Comparison of ENCODE assay signal across 8 cellular contexts in the genomic region with DNA sequence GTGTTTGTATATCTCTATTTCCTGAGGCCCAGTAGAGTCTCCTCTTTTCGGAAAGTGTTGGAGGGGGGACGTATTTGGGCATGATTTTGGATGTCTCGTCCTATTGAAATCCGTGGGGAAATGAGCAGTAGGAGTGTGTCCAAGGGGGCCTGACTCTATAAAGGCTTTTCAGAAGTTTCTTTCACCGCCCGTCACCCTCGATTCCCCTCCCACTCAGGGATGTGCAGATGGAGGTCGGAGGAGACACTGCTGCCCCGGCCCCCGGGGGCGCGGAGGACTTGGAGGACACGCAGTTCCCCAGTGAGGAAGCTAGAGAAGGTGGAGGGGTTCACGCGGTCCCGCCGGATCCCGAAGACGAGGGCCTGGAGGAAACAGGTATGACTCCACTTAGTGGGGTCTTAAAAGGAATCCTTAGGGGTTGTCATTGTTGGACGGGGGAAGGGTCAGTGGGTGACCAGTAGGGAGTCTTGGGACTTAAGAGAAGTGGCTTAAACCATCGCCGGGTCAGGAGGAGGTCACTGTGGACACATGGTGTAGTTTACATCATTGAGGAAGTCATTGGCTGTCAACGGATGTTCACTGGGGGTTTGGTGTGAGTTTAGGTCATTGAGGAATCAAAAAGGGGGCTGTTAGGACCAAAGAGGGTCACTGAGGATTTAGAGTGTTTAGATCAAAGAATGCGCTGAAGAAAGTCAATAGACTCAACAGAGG. TPM values are rescaled to one million over a fixed set of nuclear protein-coding genes. Genes with fewer than 3 reads are reported as not detected.
A peak's percentile ranks its signal among the peaks of the same experiment; 100 is the strongest.
DNase-seq lines count a peak whose midpoint lies in the region; ATAC-seq lines count a peak whose summit lies in the region.

No MANE protein-coding gene starts in this region.

- peaks cover 29% of the 10 kb centered on the region for H3K36me3 Mint-ChIP-seq in activated naive CD8-positive, alpha-beta T cell treated with anti-CD3 and anti-CD28 coated beads, Interleukin-2, amount 10 ng/mL, durations not matched to agents 7 days and 5 days

- ATAC-seq in activated naive CD8-positive, alpha-beta T cell treated with anti-CD3 and anti-CD28 coated beads, Interleukin-2, amount 10 ng/mL, durations not matched to agents 7 days and 5 days (ENCODE audit: low read depth): no peak
- ATAC-seq in GM21825 (IDR thresholded peaks at IDR 0.05; ENCODE audit: unreplicated experiment): no peak

- DNase-seq in activated T-cell treated with anti-CD3 and anti-CD28 coated beads for 4 hours: peak; percentile 21
- no peak for DNase-seq in activated T-cell treated with anti-CD3 and anti-CD28 coated beads, Interleukin-2, amount 50 U/mL, for 48 hours
- DNase-seq in MV-4-11 (lab: John Stamatoyannopoulos, UW): peak; percentile 85
- peak; percentile 56 for DNase-seq in activated naive CD8-positive, alpha-beta T cell treated with anti-CD3 and anti-CD28 coated beads, Interleukin-2, amount 10 ng/mL, durations not matched to agents 7 days and 5 days
- DNase-seq in stimulated activated CD4-positive, alpha-beta T cell treated with anti-CD3 and anti-CD28 coated beads, Interleukin-15, amount 100 ng/mL, for 24 hours: peak; percentile 39
- DNase-seq in NCI-H2171 (lab: John Stamatoyannopoulos, UW): no peak

- no peaks in the 10 kb centered on the region for H3K27me3 ChIP-seq in iPS-15b (ENCODE audit: control insufficient read depth, insufficient read depth, low read length)

- H3K36me3 ChIP-seq in iPS-15b (ENCODE audit: control insufficient read depth, insufficient read depth, low read length): peaks cover 20% of the 10 kb centered on the region

- no peaks in the 10 kb centered on the region for H3K27me3 Mint-ChIP-seq in activated naive CD8-positive, alpha-beta T cell treated with anti-CD3 and anti-CD28 coated beads, Interleukin-2, amount 10 ng/mL, durations not matched to agents 7 days and 5 days

- H3K9me3 Mint-ChIP-seq in activated naive CD8-positive, alpha-beta T cell treated with anti-CD3 and anti-CD28 coated beads, Interleukin-2, amount 10 ng/mL, durations not matched to agents 7 days and 5 days: no peaks in the 10 kb centered on the region

- peak overlapping the region; percentile 93 for H3K4me3 ChIP-seq in iPS-15b (ENCODE audit: low read depth, low read length)

- POLR2A ChIA-PET in activated naive CD8-positive, alpha-beta T cell treated with anti-CD3 and anti-CD28 coated beads, Interleukin-2, amount 10 ng/mL, durations not matched to agents 7 days and 5 days (lab: Charles Lee): interaction anchor here (0.6 to 1.6 kb wide), 4 partner anchors 21 to 1757 kb away, joined by 3 to 9 read pairs (median 4); partner anchors contain the start of genes KARS1 and TERF2IP

- no peaks in the 10 kb centered on the region for H3K9me3 ChIP-seq in iPS-15b (ENCODE audit: control insufficient read depth, insufficient read depth, low read length)

- H3K4me3 Mint-ChIP-seq in activated naive CD8-positive, alpha-beta T cell treated with anti-CD3 and anti-CD28 coated beads, Interleukin-2, amount 10 ng/mL, durations not matched to agents 7 days and 5 days: peak overlapping the region; percentile 93

- H3K27ac Mint-ChIP-seq in activated naive CD8-positive, alpha-beta T cell treated with anti-CD3 and anti-CD28 coated beads, Interleukin-2, amount 10 ng/mL, durations not matched to agents 7 days and 5 days: peak overlapping the region; percentile 92

- peak overlapping the region; percentile 85 for H3K9ac ChIP-seq in iPS-15b (ENCODE audit: low read depth, low read length)

- H3K4me1 ChIP-seq in iPS-15b (ENCODE audit: control insufficient read depth, insufficient read depth, low read length): no peaks in the 10 kb centered on the region

- peaks cover 24% of the 10 kb centered on the region for H3K4me1 Mint-ChIP-seq in activated naive CD8-positive, alpha-beta T cell treated with anti-CD3 and anti-CD28 coated beads, Interleukin-2, amount 10 ng/mL, durations not matched to agents 7 days and 5 days

RNA-seq across cellular contexts. Expression of gene MON1B, which starts 0.4 kb away (rescaled TPM):
- total RNA-seq in activated naive CD8-positive, alpha-beta T cell treated with anti-CD3 and anti-CD28 coated beads, Interleukin-2, amount 10 ng/mL, durations not matched to agents 7 days and 5 days: 10 to 100 TPM; 83.0 to 84.7 TPM

RNA-seq across cellular contexts. Expression of gene SYCE1L, which starts 7.8 kb away (rescaled TPM):
- 10 to 100 TPM; 13.3 to 17.1 TPM for total RNA-seq in activated naive CD8-positive, alpha-beta T cell treated with anti-CD3 and anti-CD28 coated beads, Interleukin-2, amount 10 ng/mL, durations not matched to agents 7 days and 5 days

Comparison
In these comparisons a context has a peak if more than half of its experiments do, and no peak if none do; other contexts are left out.
1. DNase-seq: peak in activated T-cell treated with anti-CD3 and anti-CD28 coated beads for 4 hours (single experiment), MV-4-11 (single experiment), activated naive CD8-positive, alpha-beta T cell treated with anti-CD3 and anti-CD28 coated beads, Interleukin-2, amount 10 ng/mL, durations not matched to agents 7 days and 5 days (single experiment) and stimulated activated CD4-positive, alpha-beta T cell treated with anti-CD3 and anti-CD28 coated beads, Interleukin-15, amount 100 ng/mL, for 24 hours (single experiment); none in activated T-cell treated with anti-CD3 and anti-CD28 coated beads, Interleukin-2, amount 50 U/mL, for 48 hours (0 of 2) and NCI-H2171 (single experiment).